28 cellular contexts compared by ENCODE assay signal in genomic region chr15:83830381-83830780, GRCh38.
"Had no signal": no experiment of that assay in that cellular context is flagged by ENCODE, and none has a peak within 500 bp of the region (broad histone marks: within the 10 kb centered on the region; RNA-seq: fewer than 3 reads in every experiment).

No MANE protein-coding gene starts in this region.

- H3K9me3 ChIP-seq: adrenal gland, body of pancreas, esophagus muscularis mucosa, gastrocnemius medialis had no signal

- ATAC-seq: activated naive CD8-positive, alpha-beta T cell treated with anti-CD3 and anti-CD28 coated beads, Interleukin-2, amount 50 U/mL, for 24 hours; activated T-cell treated with anti-CD3 and anti-CD28 coated beads, Interleukin-2, amount 50 U/mL, for 4 hours; activated T-helper 17 cell treated with anti-CD3 and anti-CD28 coated beads, Interleukin-2, amount 50 U/mL, for 72 hours; body of pancreas; effector memory CD8-positive, alpha-beta T cell; foreskin keratinocyte; gastrocnemius medialis; WTC11 had no signal

- H3K27me3 ChIP-seq: adrenal gland, body of pancreas, esophagus muscularis mucosa, gastrocnemius medialis had no signal

- DNase-seq: activated CD4-positive, alpha-beta memory T cell treated with anti-CD3 and anti-CD28 coated beads, Interleukin-2, amount 10 ng/mL, durations not matched to agents 7 days and 5 days; activated CD4-positive, alpha-beta T cell treated with anti-CD3 and anti-CD28 coated beads for 1 hour; activated CD4-positive, alpha-beta T cell treated with anti-CD3 and anti-CD28 coated beads for 4 hours; activated CD4-positive, alpha-beta T cell treated with anti-CD3 and anti-CD28 coated beads, Interleukin-2, amount 10 ng/mL, durations not matched to agents 7 days and 5 days; activated CD4-positive, alpha-beta T cell treated with anti-CD3 and anti-CD28 coated beads, Interleukin-2, amount 50 U/mL, for 4 hours; activated effector memory CD4-positive, alpha-beta T cell treated with Interleukin-2 at 50 U/mL for 16 hours; activated naive CD4-positive, alpha-beta T cell treated with anti-CD3 and anti-CD28 coated beads for 36 hours; activated naive CD8-positive, alpha-beta T cell treated with anti-CD3 and anti-CD28 coated beads for 36 hours; activated naive CD8-positive, alpha-beta T cell treated with anti-CD3 and anti-CD28 coated beads, Interleukin-2, amount 50 U/mL, for 24 hours; activated T-cell treated with anti-CD3 and anti-CD28 coated beads, Interleukin-2, amount 50 U/mL, for 4 hours; adrenal gland; amygdala; aorta; body of pancreas; caudate nucleus; cortex of kidney; dermis blood vessel endothelial cell; effector CD4-positive, alpha-beta T cell; effector memory CD8-positive, alpha-beta T cell; erythroblast; foreskin keratinocyte; gastrocnemius medialis; glutamatergic neuron; T-helper 2 cell had no signal

- H3K4me3 ChIP-seq: adrenal gland, body of pancreas, esophagus muscularis mucosa, gastrocnemius medialis had no signal

- H3K27ac ChIP-seq: adrenal gland, body of pancreas, esophagus muscularis mucosa, foreskin keratinocyte, gastrocnemius medialis, VCaP had no signal

- H3K36me3 ChIP-seq: adrenal gland, esophagus muscularis mucosa, gastrocnemius medialis had no signal

- H3K4me1 ChIP-seq: adrenal gland, body of pancreas, esophagus muscularis mucosa, foreskin keratinocyte, gastrocnemius medialis had no signal
